In the genomic region with DNA sequence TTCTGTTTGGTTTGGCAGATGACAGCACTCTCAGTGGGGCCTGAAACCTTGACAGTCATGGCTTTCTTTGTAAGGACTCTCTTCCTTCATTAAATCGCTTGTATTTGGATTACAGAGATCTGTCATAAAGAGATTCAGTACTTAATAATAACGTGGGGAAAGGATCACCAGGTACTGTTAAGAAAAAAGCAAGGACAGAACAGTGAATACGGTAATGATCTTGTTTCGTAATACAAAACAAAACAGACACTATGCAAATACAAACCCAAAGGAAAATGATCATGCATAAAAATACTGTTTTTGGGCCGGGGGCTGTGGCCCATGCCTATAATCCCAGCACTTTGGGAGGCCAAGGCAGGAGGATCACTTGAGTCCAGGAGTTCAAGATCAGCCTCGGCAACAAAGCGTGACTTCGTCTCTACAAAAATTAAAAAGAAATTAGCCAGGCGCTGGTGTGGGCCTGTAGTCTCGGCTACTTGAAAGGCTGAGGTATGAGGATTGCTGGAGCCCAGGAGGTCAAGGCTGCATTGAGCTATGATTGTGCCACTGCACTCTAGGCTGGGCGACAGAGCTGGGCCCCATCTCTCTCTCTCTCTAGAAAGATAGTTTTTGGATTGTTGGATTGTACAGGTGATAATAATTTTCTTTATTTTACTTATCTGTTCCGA, we compare ENCODE assay signal across 1 cellular context.
A peak's percentile ranks its signal among the peaks of the same experiment; 100 is the strongest.
TF ChIP-seq lines count a peak whose summit lies in the region.

No MANE protein-coding gene starts in this region.

TF ChIP-seq in HepG2, 621 proteins besides CTCF, POLR2A, EP300 and RAD21 (continued from another document):
- TF ChIP-seq, protein P1, sequence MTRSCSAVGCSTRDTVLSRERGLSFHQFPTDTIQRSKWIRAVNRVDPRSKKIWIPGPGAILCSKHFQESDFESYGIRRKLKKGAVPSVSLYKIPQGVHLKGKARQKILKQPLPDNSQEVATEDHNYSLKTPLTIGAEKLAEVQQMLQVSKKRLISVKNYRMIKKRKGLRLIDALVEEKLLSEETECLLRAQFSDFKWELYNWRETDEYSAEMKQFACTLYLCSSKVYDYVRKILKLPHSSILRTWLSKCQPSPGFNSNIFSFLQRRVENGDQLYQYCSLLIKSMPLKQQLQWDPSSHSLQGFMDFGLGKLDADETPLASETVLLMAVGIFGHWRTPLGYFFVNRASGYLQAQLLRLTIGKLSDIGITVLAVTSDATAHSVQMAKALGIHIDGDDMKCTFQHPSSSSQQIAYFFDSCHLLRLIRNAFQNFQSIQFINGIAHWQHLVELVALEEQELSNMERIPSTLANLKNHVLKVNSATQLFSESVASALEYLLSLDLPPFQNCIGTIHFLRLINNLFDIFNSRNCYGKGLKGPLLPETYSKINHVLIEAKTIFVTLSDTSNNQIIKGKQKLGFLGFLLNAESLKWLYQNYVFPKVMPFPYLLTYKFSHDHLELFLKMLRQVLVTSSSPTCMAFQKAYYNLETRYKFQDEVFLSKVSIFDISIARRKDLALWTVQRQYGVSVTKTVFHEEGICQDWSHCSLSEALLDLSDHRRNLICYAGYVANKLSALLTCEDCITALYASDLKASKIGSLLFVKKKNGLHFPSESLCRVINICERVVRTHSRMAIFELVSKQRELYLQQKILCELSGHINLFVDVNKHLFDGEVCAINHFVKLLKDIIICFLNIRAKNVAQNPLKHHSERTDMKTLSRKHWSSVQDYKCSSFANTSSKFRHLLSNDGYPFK (CRISPR knock-in tag; IDR thresholded peaks at IDR 0.05; ENCODE audit: borderline replicate concordance): no peak
- TF ChIP-seq ZFP36L1 (CRISPR knock-in tag; IDR thresholded peaks at IDR 0.05) (no peak), ZNF781 (CRISPR knock-in tag; IDR thresholded peaks at IDR 0.05; ENCODE audit: borderline replicate concordance, not compliant biosample characterization) (no peak), RELA (CRISPR knock-in tag; IDR thresholded peaks at IDR 0.05) (no peak), SMC3 (IDR thresholded peaks at IDR 0.05; ENCODE audit: low read length) (no peak), ZNF644 (CRISPR knock-in tag; IDR thresholded peaks at IDR 0.05; ENCODE audit: low read depth) (0 out of 2 replicates have a peak, but pooled peaks have one; percentile 25), ZNF564 (CRISPR knock-in tag; IDR thresholded peaks at IDR 0.05) (no peak), CC2D1A (CRISPR knock-in tag; IDR thresholded peaks at IDR 0.05) (no peak), HDAC1 (CRISPR knock-in tag; IDR thresholded peaks at IDR 0.05) (0 out of 2 replicates have a peak, but pooled peaks have one; percentile 8), ZNF160 (CRISPR knock-in tag; IDR thresholded peaks at IDR 0.05) (no peak), ZNF788 (CRISPR knock-in tag; IDR thresholded peaks at IDR 0.05; ENCODE audit: borderline replicate concordance) (no peak), ZSCAN25 (CRISPR knock-in tag; IDR thresholded peaks at IDR 0.05) (no peak), PHF21A (CRISPR knock-in tag; IDR thresholded peaks at IDR 0.05) (no peak; the same call in 1 of the 2 replicates), ZNF782 (CRISPR knock-in tag; IDR thresholded peaks at IDR 0.05; ENCODE audit: borderline replicate concordance) (no peak), ZZZ3 (CRISPR knock-in tag; IDR thresholded peaks at IDR 0.05; ENCODE audit: borderline replicate concordance) (no peak), TOE1 (CRISPR knock-in tag; IDR thresholded peaks at IDR 0.05) (no peak), NR2F2 (IDR thresholded peaks at IDR 0.05; ENCODE audit: borderline replicate concordance, low read depth) (peak; percentile 69), SUZ12 (IDR thresholded peaks at IDR 0.05; ENCODE audit: low read depth, low read length) (no peak), ZNF12 (CRISPR knock-in tag; IDR thresholded peaks at IDR 0.05) (peak; percentile 76), DMAP1 (CRISPR knock-in tag; IDR thresholded peaks at IDR 0.05) (no peak), ZSCAN29 (CRISPR knock-in tag; conservative IDR thresholded peaks at IDR 0.05) (no peak), NR2F1 (CRISPR knock-in tag; IDR thresholded peaks at IDR 0.05) (peak; percentile 60 to 89; a peak in 3 of 4 replicates), JUNB (CRISPR knock-in tag; IDR thresholded peaks at IDR 0.05; ENCODE audit: borderline replicate concordance) (no peak)
- TF ChIP-seq, protein P2, sequence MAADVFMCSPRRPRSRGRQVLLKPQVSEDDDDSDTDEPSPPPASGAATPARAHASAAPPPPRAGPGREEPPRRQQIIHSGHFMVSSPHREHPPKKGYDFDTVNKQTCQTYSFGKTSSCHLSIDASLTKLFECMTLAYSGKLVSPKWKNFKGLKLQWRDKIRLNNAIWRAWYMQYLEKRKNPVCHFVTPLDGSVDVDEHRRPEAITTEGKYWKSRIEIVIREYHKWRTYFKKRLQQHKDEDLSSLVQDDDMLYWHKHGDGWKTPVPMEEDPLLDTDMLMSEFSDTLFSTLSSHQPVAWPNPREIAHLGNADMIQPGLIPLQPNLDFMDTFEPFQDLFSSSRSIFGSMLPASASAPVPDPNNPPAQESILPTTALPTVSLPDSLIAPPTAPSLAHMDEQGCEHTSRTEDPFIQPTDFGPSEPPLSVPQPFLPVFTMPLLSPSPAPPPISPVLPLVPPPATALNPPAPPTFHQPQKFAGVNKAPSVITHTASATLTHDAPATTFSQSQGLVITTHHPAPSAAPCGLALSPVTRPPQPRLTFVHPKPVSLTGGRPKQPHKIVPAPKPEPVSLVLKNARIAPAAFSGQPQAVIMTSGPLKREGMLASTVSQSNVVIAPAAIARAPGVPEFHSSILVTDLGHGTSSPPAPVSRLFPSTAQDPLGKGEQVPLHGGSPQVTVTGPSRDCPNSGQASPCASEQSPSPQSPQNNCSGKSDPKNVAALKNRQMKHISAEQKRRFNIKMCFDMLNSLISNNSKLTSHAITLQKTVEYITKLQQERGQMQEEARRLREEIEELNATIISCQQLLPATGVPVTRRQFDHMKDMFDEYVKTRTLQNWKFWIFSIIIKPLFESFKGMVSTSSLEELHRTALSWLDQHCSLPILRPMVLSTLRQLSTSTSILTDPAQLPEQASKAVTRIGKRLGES (CRISPR knock-in tag; IDR thresholded peaks at IDR 0.05; ENCODE audit: borderline replicate concordance): no peak
- TF ChIP-seq, protein P3, sequence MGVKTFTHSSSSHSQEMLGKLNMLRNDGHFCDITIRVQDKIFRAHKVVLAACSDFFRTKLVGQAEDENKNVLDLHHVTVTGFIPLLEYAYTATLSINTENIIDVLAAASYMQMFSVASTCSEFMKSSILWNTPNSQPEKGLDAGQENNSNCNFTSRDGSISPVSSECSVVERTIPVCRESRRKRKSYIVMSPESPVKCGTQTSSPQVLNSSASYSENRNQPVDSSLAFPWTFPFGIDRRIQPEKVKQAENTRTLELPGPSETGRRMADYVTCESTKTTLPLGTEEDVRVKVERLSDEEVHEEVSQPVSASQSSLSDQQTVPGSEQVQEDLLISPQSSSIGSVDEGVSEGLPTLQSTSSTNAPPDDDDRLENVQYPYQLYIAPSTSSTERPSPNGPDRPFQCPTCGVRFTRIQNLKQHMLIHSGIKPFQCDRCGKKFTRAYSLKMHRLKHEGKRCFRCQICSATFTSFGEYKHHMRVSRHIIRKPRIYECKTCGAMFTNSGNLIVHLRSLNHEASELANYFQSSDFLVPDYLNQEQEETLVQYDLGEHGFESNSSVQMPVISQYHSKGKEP (CRISPR knock-in tag; IDR thresholded peaks at IDR 0.05): no peak
- TF ChIP-seq, protein P4, sequence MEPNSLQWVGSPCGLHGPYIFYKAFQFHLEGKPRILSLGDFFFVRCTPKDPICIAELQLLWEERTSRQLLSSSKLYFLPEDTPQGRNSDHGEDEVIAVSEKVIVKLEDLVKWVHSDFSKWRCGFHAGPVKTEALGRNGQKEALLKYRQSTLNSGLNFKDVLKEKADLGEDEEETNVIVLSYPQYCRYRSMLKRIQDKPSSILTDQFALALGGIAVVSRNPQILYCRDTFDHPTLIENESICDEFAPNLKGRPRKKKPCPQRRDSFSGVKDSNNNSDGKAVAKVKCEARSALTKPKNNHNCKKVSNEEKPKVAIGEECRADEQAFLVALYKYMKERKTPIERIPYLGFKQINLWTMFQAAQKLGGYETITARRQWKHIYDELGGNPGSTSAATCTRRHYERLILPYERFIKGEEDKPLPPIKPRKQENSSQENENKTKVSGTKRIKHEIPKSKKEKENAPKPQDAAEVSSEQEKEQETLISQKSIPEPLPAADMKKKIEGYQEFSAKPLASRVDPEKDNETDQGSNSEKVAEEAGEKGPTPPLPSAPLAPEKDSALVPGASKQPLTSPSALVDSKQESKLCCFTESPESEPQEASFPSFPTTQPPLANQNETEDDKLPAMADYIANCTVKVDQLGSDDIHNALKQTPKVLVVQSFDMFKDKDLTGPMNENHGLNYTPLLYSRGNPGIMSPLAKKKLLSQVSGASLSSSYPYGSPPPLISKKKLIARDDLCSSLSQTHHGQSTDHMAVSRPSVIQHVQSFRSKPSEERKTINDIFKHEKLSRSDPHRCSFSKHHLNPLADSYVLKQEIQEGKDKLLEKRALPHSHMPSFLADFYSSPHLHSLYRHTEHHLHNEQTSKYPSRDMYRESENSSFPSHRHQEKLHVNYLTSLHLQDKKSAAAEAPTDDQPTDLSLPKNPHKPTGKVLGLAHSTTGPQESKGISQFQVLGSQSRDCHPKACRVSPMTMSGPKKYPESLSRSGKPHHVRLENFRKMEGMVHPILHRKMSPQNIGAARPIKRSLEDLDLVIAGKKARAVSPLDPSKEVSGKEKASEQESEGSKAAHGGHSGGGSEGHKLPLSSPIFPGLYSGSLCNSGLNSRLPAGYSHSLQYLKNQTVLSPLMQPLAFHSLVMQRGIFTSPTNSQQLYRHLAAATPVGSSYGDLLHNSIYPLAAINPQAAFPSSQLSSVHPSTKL (CRISPR knock-in tag; IDR thresholded peaks at IDR 0.05): peak; percentile 49
